In genomic region chr2:136539355-136539754, GRCh38 we compare ENCODE assay signal across 11 cellular contexts.
"Had no signal": no experiment of that assay in that cellular context is flagged by ENCODE, and none has a peak within 500 bp of the region (broad histone marks: within the 10 kb centered on the region; RNA-seq: fewer than 3 reads in every experiment).

No MANE protein-coding gene starts in this region.

- H3K4me1 ChIP-seq: HAP-1 had no signal

- H3K36me3 ChIP-seq: HAP-1 had no signal

- ATAC-seq: GM23338, HCT116 had no signal

- H3K27ac ChIP-seq: GM23248 had no signal

- H2AFZ ChIP-seq: GM23248, GM23338 had no signal

- H3K9ac ChIP-seq: GM23248 had no signal

- FAIRE-seq: H1, H54 had no signal

- H3K4me3 ChIP-seq: GM23248, GM23338, HAP-1 had no signal

- DNase-seq: GM23248, GOT3, H7, H9, HCEC 1CT, HFFc6 had no signal

- H3K4me2 ChIP-seq: GM23338 had no signal

- H3K9me3 ChIP-seq: HAP-1 had no signal
